ENCODE assay signal across 8 cellular contexts in genomic region chr19:18590273-18591272, GRCh38. TPM values are rescaled to one million over a fixed set of nuclear protein-coding genes. Genes with fewer than 3 reads are reported as not detected.
DNase-seq lines count a peak whose midpoint lies in the region; ATAC-seq, FAIRE-seq and TF ChIP-seq lines count a peak whose summit lies in the region.

No MANE protein-coding gene starts in this region.

- H3K9ac ChIP-seq in GM23248 (no peak overlapping the region), neuronal stem cell (ENCODE audit: low read depth, low read length, poor library complexity) (peak overlapping the region; percentile 82)

- no peaks in the 10 kb centered on the region for H3K36me3 ChIP-seq in GM23248 (ENCODE audit: low read depth)
- peaks cover 3 to 13% of the 10 kb centered on the region in 2 donors for H3K36me3 ChIP-seq in neuronal stem cell (replicated peaks in 1 of 2; ENCODE audit: control insufficient read depth in 2 of 2, insufficient read depth in 2 of 2, low read length in 2 of 2)

- POLR2A ChIA-PET in AG04449 (lab: Yijun Ruan, JAX), result interaction anchor here (1.9 kb wide), 1 partner anchor 19 kb away, joined by 8 read pairs; the partner anchor contains the start of gene UBA52

- no peaks in the 10 kb centered on the region for H3K9me2 ChIP-seq in GM23248 (ENCODE audit: insufficient read depth)

- 84 to 86% methylated on average over 40 of the region's 40 CpGs for WGBS in GM23248 (ENCODE audit: low coverage in 1 of 2, low lambda C conversion rate in 2 of 2, missing lambda C conversion rate in 2 of 2), 2 experiments
- no CpG with 5 or more reads among the region's 40 CpGs for WGBS in neuronal stem cell (ENCODE audit: extremely low coverage in 2 of 2, insufficient read length in 2 of 2, insufficient replicate concordance in 1 of 2), 2 donors

- H2BK5ac ChIP-seq in neuronal stem cell (ENCODE audit: low read length), result peak overlapping the region; percentile 78

- no peak overlapping the region for H4K8ac ChIP-seq in neuronal stem cell (ENCODE audit: low read depth, low read length)

- peak overlapping the region; percentile 44 for H3K23ac ChIP-seq in neuronal stem cell (ENCODE audit: low read depth, low read length, poor library complexity)

- H2BK120ac ChIP-seq in neuronal stem cell (ENCODE audit: low read depth, low read length), result no peak overlapping the region

- H3K27me3 ChIP-seq in GM23248 (replicated peaks; ENCODE audit: insufficient read depth) (no peaks in the 10 kb centered on the region), neuronal stem cell (ENCODE audit: control insufficient read depth in 3 of 3, insufficient read depth in 3 of 3, low read depth in 1 of 3, low read length in 3 of 3) (peaks cover 0 to 5% (median 0%) of the 10 kb centered on the region in 3 experiments)

- H3K4me1 ChIP-seq in GM23248 (ENCODE audit: insufficient read depth), result peaks cover 7% of the 10 kb centered on the region; the same call in 1 of the 2 replicates
- H3K4me1 ChIP-seq in neuronal stem cell (ENCODE audit: control insufficient read depth in 2 of 2, insufficient read depth in 1 of 2, low read depth in 1 of 2, low read length in 2 of 2), result peaks cover 12 to 16% of the 10 kb centered on the region in 2 donors

- H3K4ac ChIP-seq in neuronal stem cell (ENCODE audit: low read length), result peak overlapping the region; percentile 38

- H2AFZ ChIP-seq in GM23248 (no peak overlapping the region), neuronal stem cell (ENCODE audit: low read length) (no peak overlapping the region)

- CTCF ChIA-PET in AG04449 (lab: Yijun Ruan, JAX), result interaction anchor here (0.7 to 15.9 kb wide), 13 partner anchors 8 to 281 kb away, joined by 3 to 286 read pairs (median 5); partner anchors contain the start of genes UBA52 and UPF1

- H4K91ac ChIP-seq in neuronal stem cell (ENCODE audit: low read depth, low read length, poor library complexity), result no peak overlapping the region

- peak overlapping the region; percentile 30 for H2AK5ac ChIP-seq in neuronal stem cell (ENCODE audit: low read depth, low read length)

- DNase-seq in AG04449 (ENCODE audit: low read depth, low spot score), result no peak
- DNase-seq in GM23248, result no peak
- peak; percentile 74 for DNase-seq in SIG-M5 treated with dmso at 0.1 percent for 504 hours (lab: John Stamatoyannopoulos, UW; ENCODE audit: unreplicated experiment)
- peak; percentile 90 for DNase-seq in epithelial cell of esophagus (ENCODE audit: low read depth)
- DNase-seq in neuronal stem cell (ENCODE audit: low spot score), result peak; percentile 93
- no peak for DNase-seq in RCC 7860 (ENCODE audit: low spot score)
- no peak for DNase-seq in HK-2 (ENCODE audit: unreplicated experiment)

- in situ Hi-C loops in GM23248 (cut with MboI), result loop anchor here (25.0 kb wide), 1 partner anchor 128 kb away; no protein-coding TSS in a partner anchor

- H3F3A ChIP-seq in GM23248 (ENCODE audit: insufficient read depth), result peaks cover 13% of the 10 kb centered on the region

- FAIRE-seq in RCC 7860 (lab: Jason Lieb, UNC), result no peak

- H3K79me2 ChIP-seq in GM23248 (ENCODE audit: insufficient read depth), result no peaks in the 10 kb centered on the region

- H2BK15ac ChIP-seq in neuronal stem cell (ENCODE audit: low read length), result peak overlapping the region; percentile 44

- H3K4me2 ChIP-seq in GM23248 (ENCODE audit: unreplicated experiment), result peak overlapping the region; percentile 84
- peak overlapping the region; percentile 99 for H3K4me2 ChIP-seq in neuronal stem cell (ENCODE audit: insufficient read depth, low read length, poor library complexity, severe bottlenecking)

- TF ChIP-seq CTCF in AG04449 (IDR thresholded peaks at IDR 0.05; ENCODE audit: insufficient read depth, low read length, missing control alignments) (peak; percentile 23), epithelial cell of esophagus (IDR thresholded peaks at IDR 0.05; ENCODE audit: insufficient read depth, low read depth, low read length, missing control alignments) (peak; percentile 63)

- peak overlapping the region; percentile 61 for H3K18ac ChIP-seq in neuronal stem cell (ENCODE audit: low read length)

- H2BK12ac ChIP-seq in neuronal stem cell (ENCODE audit: low read length), result no peak overlapping the region

- H3K27ac ChIP-seq in GM23248, result no peak overlapping the region
- H3K27ac ChIP-seq in neuronal stem cell (replicated peaks; ENCODE audit: low read length), result peak overlapping the region; percentile 91

- peak overlapping the region; percentile 73 for H3K14ac ChIP-seq in neuronal stem cell (ENCODE audit: low read length)

- H3K9me3 ChIP-seq in GM23248 (ENCODE audit: low read depth) (no peaks in the 10 kb centered on the region), neuronal stem cell (replicated peaks in 1 of 2; ENCODE audit: control insufficient read depth in 2 of 2, insufficient read depth in 1 of 2, low read depth in 1 of 2, low read length in 2 of 2) (no peaks in the 10 kb centered on the region)

- ATAC-seq in GM19397 (IDR thresholded peaks at IDR 0.05; ENCODE audit: unreplicated experiment), result no peak

- H3K79me1 ChIP-seq in neuronal stem cell (ENCODE audit: low read depth, low read length), result peaks cover 4% of the 10 kb centered on the region

- H4K20me1 ChIP-seq in GM23248 (ENCODE audit: insufficient read depth), result no peaks in the 10 kb centered on the region

- peak overlapping the region; percentile 72 for H3K4me3 ChIP-seq in AG04449 (ENCODE audit: low read depth, low read length)
- H3K4me3 ChIP-seq in GM23248, result peak overlapping the region; percentile 79; the same call in 1 of the 2 replicates
- peak overlapping the region; percentile 71 for H3K4me3 ChIP-seq in epithelial cell of esophagus (ENCODE audit: low read length)
- peak overlapping the region in 1 of 2 donors; percentile 19 for H3K4me3 ChIP-seq in neuronal stem cell (ENCODE audit: low read length in 2 of 2)

RNA-seq across cellular contexts. Expression of gene REX1BD, which starts 2.0 kb away (rescaled TPM):
- 79.9 and 133 TPM in 2 replicates for total RNA-seq in GM23248 (2014; rRNA removed; shearing (Covaris generic))
- 103 and 105 TPM in 2 replicates for polyA plus RNA-seq in GM23248 (2016; fragmentation: Nextera tagmentation; extraction: Ambion mirVana)
- polyA plus RNA-seq in neuronal stem cell (2013, experiment 1 of 2), result 85.7 TPM
- polyA plus RNA-seq in neuronal stem cell (2013, experiment 2 of 2), result 81.2 TPM

RNA-seq across cellular contexts. Expression of gene CRLF1, which starts 16.0 kb away (rescaled TPM):
- total RNA-seq in GM23248 (2014; rRNA removed; shearing (Covaris generic)), result 40.0 and 59.2 TPM in 2 replicates
- 8.6 and 9.9 TPM in 2 replicates for polyA plus RNA-seq in GM23248 (2016; fragmentation: Nextera tagmentation; extraction: Ambion mirVana)
- polyA plus RNA-seq in neuronal stem cell (2013, experiment 1 of 2), result 0.24 TPM
- polyA plus RNA-seq in neuronal stem cell (2013, experiment 2 of 2), result 0.33 TPM

RNA-seq across cellular contexts. Expression of gene UBA52, which starts 18.9 kb away (rescaled TPM):
- 647 and 755 TPM in 2 replicates for total RNA-seq in GM23248 (2014; rRNA removed; shearing (Covaris generic))
- 708 and 711 TPM in 2 replicates for polyA plus RNA-seq in GM23248 (2016; fragmentation: Nextera tagmentation; extraction: Ambion mirVana)
- polyA plus RNA-seq in neuronal stem cell (2013, experiment 1 of 2), result 1,321 TPM
- 1,289 TPM for polyA plus RNA-seq in neuronal stem cell (2013, experiment 2 of 2)

RNA-seq across cellular contexts. Expression of gene TMEM59L, which starts 22.1 kb away (rescaled TPM):
- 0.13 and 0.97 TPM in 2 replicates for total RNA-seq in GM23248 (2014; rRNA removed; shearing (Covaris generic))
- polyA plus RNA-seq in GM23248 (2016; fragmentation: Nextera tagmentation; extraction: Ambion mirVana), result 2.1 and 3.4 TPM in 2 replicates
- 7.1 TPM for polyA plus RNA-seq in neuronal stem cell (2013, experiment 1 of 2)
- polyA plus RNA-seq in neuronal stem cell (2013, experiment 2 of 2), result 6.4 TPM

RNA-seq across cellular contexts. Expression of gene KXD1, which starts 32.9 kb away (rescaled TPM):
- total RNA-seq in GM23248 (2014; rRNA removed; shearing (Covaris generic)), result 91.2 and 110 TPM in 2 replicates
- polyA plus RNA-seq in GM23248 (2016; fragmentation: Nextera tagmentation; extraction: Ambion mirVana), result 129 and 135 TPM in 2 replicates
- polyA plus RNA-seq in neuronal stem cell (2013, experiment 1 of 2), result 150 TPM
- 148 TPM for polyA plus RNA-seq in neuronal stem cell (2013, experiment 2 of 2)

Comparison
In these comparisons a context has a peak if more than half of its experiments do, and no peak if none do; other contexts are left out.
1. DNase-seq: peak in SIG-M5 treated with dmso at 0.1 percent for 504 hours (single experiment), epithelial cell of esophagus (single experiment) and neuronal stem cell (single experiment); none in AG04449 (single experiment), GM23248 (single experiment), RCC 7860 (single experiment) and HK-2 (single experiment).